Comparison of ENCODE assay signal across 1 cellular context in genomic region chr19:11418166-11418517, GRCh38.
TF ChIP-seq lines count a peak whose summit lies in the region.

No MANE protein-coding gene starts in this region.

TF ChIP-seq in HepG2, 621 proteins besides CTCF, POLR2A, EP300 and RAD21:
- TF ChIP-seq, protein P1, sequence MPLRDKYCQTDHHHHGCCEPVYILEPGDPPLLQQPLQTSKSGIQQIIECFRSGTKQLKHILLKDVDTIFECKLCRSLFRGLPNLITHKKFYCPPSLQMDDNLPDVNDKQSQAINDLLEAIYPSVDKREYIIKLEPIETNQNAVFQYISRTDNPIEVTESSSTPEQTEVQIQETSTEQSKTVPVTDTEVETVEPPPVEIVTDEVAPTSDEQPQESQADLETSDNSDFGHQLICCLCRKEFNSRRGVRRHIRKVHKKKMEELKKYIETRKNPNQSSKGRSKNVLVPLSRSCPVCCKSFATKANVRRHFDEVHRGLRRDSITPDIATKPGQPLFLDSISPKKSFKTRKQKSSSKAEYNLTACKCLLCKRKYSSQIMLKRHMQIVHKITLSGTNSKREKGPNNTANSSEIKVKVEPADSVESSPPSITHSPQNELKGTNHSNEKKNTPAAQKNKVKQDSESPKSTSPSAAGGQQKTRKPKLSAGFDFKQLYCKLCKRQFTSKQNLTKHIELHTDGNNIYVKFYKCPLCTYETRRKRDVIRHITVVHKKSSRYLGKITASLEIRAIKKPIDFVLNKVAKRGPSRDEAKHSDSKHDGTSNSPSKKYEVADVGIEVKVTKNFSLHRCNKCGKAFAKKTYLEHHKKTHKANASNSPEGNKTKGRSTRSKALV (CRISPR knock-in tag; IDR thresholded peaks at IDR 0.05), result no peak
- TF ChIP-seq, protein P2, sequence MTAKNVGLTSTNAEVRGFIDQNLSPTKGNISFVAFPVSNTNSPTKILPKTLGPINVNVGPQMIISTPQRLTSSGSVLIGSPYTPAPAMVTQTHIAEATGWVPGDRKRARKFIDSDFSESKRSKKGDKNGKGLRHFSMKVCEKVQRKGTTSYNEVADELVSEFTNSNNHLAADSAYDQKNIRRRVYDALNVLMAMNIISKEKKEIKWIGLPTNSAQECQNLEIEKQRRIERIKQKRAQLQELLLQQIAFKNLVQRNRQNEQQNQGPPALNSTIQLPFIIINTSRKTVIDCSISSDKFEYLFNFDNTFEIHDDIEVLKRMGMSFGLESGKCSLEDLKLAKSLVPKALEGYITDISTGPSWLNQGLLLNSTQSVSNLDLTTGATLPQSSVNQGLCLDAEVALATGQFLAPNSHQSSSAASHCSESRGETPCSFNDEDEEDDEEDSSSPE (CRISPR knock-in tag; IDR thresholded peaks at IDR 0.05), result no peak
- TF ChIP-seq EED (CRISPR knock-in tag; IDR thresholded peaks at IDR 0.05) (no peak), MAZ (IDR thresholded peaks at IDR 0.05; ENCODE audit: borderline replicate concordance, low read depth, low read length) (no peak), MAZ (CRISPR knock-in tag; IDR thresholded peaks at IDR 0.05; ENCODE audit: low read depth) (no peak), PHF20 (CRISPR knock-in tag; IDR thresholded peaks at IDR 0.05) (no peak), ADNP (CRISPR knock-in tag; IDR thresholded peaks at IDR 0.05) (no peak), ATAD3A (CRISPR knock-in tag; IDR thresholded peaks at IDR 0.05) (no peak), HDAC2 (CRISPR knock-in tag; IDR thresholded peaks at IDR 0.05) (no peak)
- TF ChIP-seq, protein P3, sequence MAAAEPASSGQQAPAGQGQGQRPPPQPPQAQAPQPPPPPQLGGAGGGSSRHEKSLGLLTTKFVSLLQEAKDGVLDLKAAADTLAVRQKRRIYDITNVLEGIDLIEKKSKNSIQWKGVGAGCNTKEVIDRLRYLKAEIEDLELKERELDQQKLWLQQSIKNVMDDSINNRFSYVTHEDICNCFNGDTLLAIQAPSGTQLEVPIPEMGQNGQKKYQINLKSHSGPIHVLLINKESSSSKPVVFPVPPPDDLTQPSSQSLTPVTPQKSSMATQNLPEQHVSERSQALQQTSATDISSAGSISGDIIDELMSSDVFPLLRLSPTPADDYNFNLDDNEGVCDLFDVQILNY (CRISPR knock-in tag; conservative IDR thresholded peaks at IDR 0.05), result no peak
